Comparison of ENCODE assay signal across 28 cellular contexts in the genomic region with DNA sequence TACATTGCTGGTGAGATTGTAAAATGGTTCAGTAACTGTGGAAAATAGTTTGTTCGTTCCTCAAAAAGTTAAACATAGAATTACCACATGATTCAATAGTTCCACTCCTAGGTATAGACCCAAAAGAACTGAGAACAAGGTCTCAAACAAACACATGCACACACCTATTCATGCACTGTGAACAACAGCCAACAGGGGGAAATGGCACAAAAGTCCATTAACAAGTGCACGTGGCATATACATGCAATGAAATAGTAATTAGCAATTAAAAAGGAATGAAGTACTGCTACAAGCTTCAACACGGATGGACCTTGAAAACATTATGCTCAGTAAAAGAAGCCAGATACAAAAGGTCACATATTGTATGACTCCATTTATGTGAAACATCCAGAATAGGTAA. TPM values are rescaled to one million over a fixed set of nuclear protein-coding genes. Genes with fewer than 3 reads are reported as not detected.
DNase-seq lines count a peak whose midpoint lies in the region; ATAC-seq, FAIRE-seq and TF ChIP-seq lines count a peak whose summit lies in the region.
"Had no signal": no experiment of that assay in that cellular context is flagged by ENCODE, and none has a peak within 500 bp of the region (broad histone marks: within the 10 kb centered on the region; RNA-seq: fewer than 3 reads in every experiment).

No MANE protein-coding gene starts in this region.

- FAIRE-seq in keratinocyte (lab: Jason Lieb, UNC) (peak; percentile 51), frontal cortex (lab: Jason Lieb, UNC) (no peak), HTR-8/SVneo (lab: Jason Lieb, UNC) (no peak)
- FAIRE-seq: GM12892 had no signal

- RAD21 ChIA-PET in HCT116 (lab: Charles Lee; ENCODE audit: low non-redundant PET in 1 of 2, low total read pairs in 2 of 2, uncharacterized antibody in 2 of 2, unreplicated experiment in 2 of 2): no interaction called here

- H3K9me3 Mint-ChIP-seq in activated B cell treated with CpG ODN at 0.5 μM for 24 hours: peaks cover 5% of the 10 kb centered on the region

- H3K4me1 ChIP-seq in HCT116 (ENCODE audit: control insufficient read depth in 1 of 2, insufficient read depth in 2 of 2, low read length in 2 of 2): no peaks in the 10 kb centered on the region
- H3K4me1 ChIP-seq in keratinocyte (ENCODE audit: control insufficient read depth, extremely low read depth, insufficient read depth, low read length): peaks cover 29% of the 10 kb centered on the region

- H3K4me3 ChIP-seq in HCT116 (replicated peaks in 1 of 2; ENCODE audit: low read depth in 1 of 2, low read length in 2 of 2) (no peak overlapping the region), keratinocyte (ENCODE audit: control insufficient read depth in 2 of 3, extremely low read depth in 1 of 3, insufficient read depth in 2 of 3, low read depth in 1 of 3, low read length in 3 of 3) (no peak overlapping the region)
- H3K4me3 ChIP-seq: GM23248, PC-9, SJCRH30 had no signal

- DNase-seq in HCT116 (ENCODE audit: low read depth, low spot score) (no peak), activated B cell treated with CpG ODN at 0.5 μM for 24 hours (no peak), keratinocyte (ENCODE audit: low read depth, low spot score) (no peak), frontal cortex (ENCODE audit: low spot score in 2 of 2) (no peak), HTR-8/SVneo (ENCODE audit: insufficient read length, low spot score) (no peak), KBM-7 (no peak)
- DNase-seq: CD8-positive, alpha-beta memory T cell; DMS79 treated with DMSO at 0.1 percent for 48 hours; GF-D8; GM23248; H7; HFFc6; Karpas-422; MV-4-11; NCI-H1105 treated with DMSO at 0.1 percent for 48 hours; NCI-H2029; NCI-H446 treated with DMSO at 0.1 percent for 48 hours; NCI-H526; NCI-H82; NK-92 treated with Interleukin-12 subunit alpha and Interleukin-12 subunit beta, amount 100 ng/mL, for 24 hours; PC-9; SJCRH30 had no signal

- no peaks in the 10 kb centered on the region for H3K9me2 ChIP-seq in HCT116 (ENCODE audit: insufficient read depth)

- in situ Hi-C loops in KBM-7 (cut with MboI; ENCODE audit: low pct_unique_long_range_greater_than_20kb, low sequenced_read_pairs): no loop called here

- no peak overlapping the region for H3K27ac Mint-ChIP-seq in activated B cell treated with CpG ODN at 0.5 μM for 24 hours
- H3K27ac Mint-ChIP-seq: CD8-positive, alpha-beta memory T cell; HFFc6 had no signal

- H3K4me3 Mint-ChIP-seq in activated B cell treated with CpG ODN at 0.5 μM for 24 hours: no peak overlapping the region
- H3K4me3 Mint-ChIP-seq: CD8-positive, alpha-beta memory T cell; HFFc6 had no signal

- POLR2A ChIA-PET in HCT116 (lab: Charles Lee): no interaction called here
- POLR2A ChIA-PET in activated B cell treated with CpG ODN at 0.5 μM for 24 hours (lab: Charles Lee): interaction anchor here (0.6 to 1.1 kb wide), 2 partner anchors 24 to 42 kb away, joined by 3 read pairs; a partner anchor contains a TSS

- no TSS peak for BruUV-seq in HCT116 (replicated peaks; lab: Mats Ljungman, UMichigan)

- H3K27me3 ChIP-seq in HCT116 (ENCODE audit: insufficient read depth, low read length) (peaks cover 14% of the 10 kb centered on the region; the same call in 1 of the 2 replicates), keratinocyte (ENCODE audit: control insufficient read depth, extremely low read depth, insufficient read depth, low read length) (no peaks in the 10 kb centered on the region)
- H3K27me3 ChIP-seq: SJCRH30 had no signal

- no peaks in the 10 kb centered on the region for H3K79me2 ChIP-seq in HCT116 (ENCODE audit: insufficient read depth, low read length)
- H3K79me2 ChIP-seq in keratinocyte (ENCODE audit: control insufficient read depth, insufficient read depth, low read length): peaks cover 12% of the 10 kb centered on the region

- intact Hi-C loops in HCT116 (cut with micrococcal nuclease): no loop called here
- intact Hi-C loops in activated B cell treated with CpG ODN at 0.5 μM for 24 hours (cut with micrococcal nuclease): no loop called here

- CTCF ChIA-PET in HCT116 (lab: Charles Lee) (no interaction called here), activated B cell treated with CpG ODN at 0.5 μM for 24 hours (lab: Charles Lee) (no interaction called here)

- H3K9ac ChIP-seq in HCT116 (ENCODE audit: low read length) (no peak overlapping the region), keratinocyte (ENCODE audit: control insufficient read depth, extremely low read depth, insufficient read depth, low read length) (no peak overlapping the region)
- H3K9ac ChIP-seq: GM23248 had no signal

- H3K27me3 Mint-ChIP-seq in activated B cell treated with CpG ODN at 0.5 μM for 24 hours: no peaks in the 10 kb centered on the region

- peaks cover 39% of the 10 kb centered on the region for H3K4me1 Mint-ChIP-seq in activated B cell treated with CpG ODN at 0.5 μM for 24 hours
- H3K4me1 Mint-ChIP-seq: CD8-positive, alpha-beta memory T cell had no signal

- H3K27ac ChIP-seq in HCT116 (ENCODE audit: low read depth, low read length) (no peak overlapping the region), keratinocyte (ENCODE audit: control insufficient read depth, insufficient read depth, low read length) (no peak overlapping the region)
- H3K27ac ChIP-seq: C4-2B, GM23248, HL-60, PC-9, SJCRH30 had no signal

- dilution Hi-C loops in keratinocyte (cut with MboI; ENCODE audit: extremely low pct_ligation_motif_present, low sequenced_read_pairs): no loop called here

- no peak for TF ChIP-seq POLR2A in HCT116 (IDR thresholded peaks at IDR 0.05; ENCODE audit: borderline replicate concordance, extremely low read depth, insufficient read depth, insufficient read length)

- peaks cover 2% of the 10 kb centered on the region for H3K36me3 Mint-ChIP-seq in activated B cell treated with CpG ODN at 0.5 μM for 24 hours (ENCODE audit: low read depth)

- no peaks in the 10 kb centered on the region for H3K36me3 ChIP-seq in HCT116 (ENCODE audit: control insufficient read depth in 1 of 2, insufficient read depth in 2 of 2, low read length in 2 of 2)
- no peaks in the 10 kb centered on the region for H3K36me3 ChIP-seq in keratinocyte (ENCODE audit: control insufficient read depth in 2 of 2, extremely low read depth in 1 of 2, insufficient read depth in 2 of 2, low read length in 2 of 2)
- H3K36me3 ChIP-seq: SJCRH30 had no signal

- TF ChIP-seq CTCF in HCT116 (IDR thresholded peaks at IDR 0.05 in 2 of 3, conservative IDR thresholded peaks at IDR 0.05 in 1 of 3; ENCODE audit: borderline replicate concordance in 1 of 3, insufficient read depth in 1 of 3, low read depth in 2 of 3, low read length in 2 of 3) (peak in 2 of 3 experiments; percentile 13 to 44; a peak in 3 of 6 replicates), activated B cell treated with CpG ODN at 0.5 μM for 24 hours (IDR thresholded peaks at IDR 0.05) (no peak), keratinocyte (optimal IDR thresholded peaks at IDR 0.05 in 1 of 3, IDR thresholded peaks at IDR 0.05 in 1 of 3, conservative IDR thresholded peaks at IDR 0.05 in 1 of 3; ENCODE audit: extremely low read depth in 1 of 3, insufficient read depth in 2 of 3, low read length in 3 of 3) (peak; percentile 23 to 44 (median 33))

- H4K20me1 ChIP-seq in HCT116 (ENCODE audit: insufficient read depth) (no peaks in the 10 kb centered on the region), keratinocyte (ENCODE audit: control insufficient read depth, extremely low read depth, insufficient read depth, low read length) (no peaks in the 10 kb centered on the region)

- H3K9me3 ChIP-seq in HCT116 (ENCODE audit: control insufficient read depth in 1 of 2, insufficient read depth in 1 of 2, low read depth in 1 of 2, low read length in 2 of 2) (no peaks in the 10 kb centered on the region), keratinocyte (ENCODE audit: control insufficient read depth, low read depth, low read length) (no peaks in the 10 kb centered on the region)

- H3K9me1 ChIP-seq in keratinocyte (ENCODE audit: control insufficient read depth, extremely low read depth, insufficient read depth, low read length): no peaks in the 10 kb centered on the region

- ATAC-seq in HCT116: no peak
- peak; percentile 37 for ATAC-seq in activated B cell treated with CpG ODN at 0.5 μM for 24 hours (ENCODE audit: low read depth)
- ATAC-seq in GM21515 (IDR thresholded peaks at IDR 0.05; ENCODE audit: unreplicated experiment): no peak
- ATAC-seq: Right ventricle myocardium inferior, SK-N-SH treated with all-trans-retinoic acid at 6 μM for 48 hours had no signal

- H2AFZ ChIP-seq in HCT116 (ENCODE audit: low read depth, low read length, poor library complexity, severe bottlenecking) (no peak overlapping the region), keratinocyte (ENCODE audit: control insufficient read depth, low read length) (no peak overlapping the region)
- H2AFZ ChIP-seq: GM23248, PC-9 had no signal

- no peak overlapping the region for H3K4me2 ChIP-seq in HCT116 (ENCODE audit: low read length)
- H3K4me2 ChIP-seq in keratinocyte (ENCODE audit: control insufficient read depth, extremely low read depth, insufficient read depth, low read depth, low read length): no peak overlapping the region
- H3K4me2 ChIP-seq: PC-9 had no signal

- TF ChIP-seq RAD21 in HCT116 (IDR thresholded peaks at IDR 0.05; ENCODE audit: low read depth): no peak

TF ChIP-seq in HCT116, 20 proteins besides CTCF, POLR2A, EP300 and RAD21:
- no peak for TF ChIP-seq YY1 (IDR thresholded peaks at IDR 0.05; ENCODE audit: extremely low read depth, insufficient replicate concordance, low read depth, low read length)
- TF ChIP-seq, protein P1, sequence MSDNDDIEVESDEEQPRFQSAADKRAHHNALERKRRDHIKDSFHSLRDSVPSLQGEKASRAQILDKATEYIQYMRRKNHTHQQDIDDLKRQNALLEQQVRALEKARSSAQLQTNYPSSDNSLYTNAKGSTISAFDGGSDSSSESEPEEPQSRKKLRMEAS (IDR thresholded peaks at IDR 0.05): peak; percentile 40; the same call in 1 of the 2 replicates

RNA-seq across cellular contexts. Expression of a gene that starts 23.8 kb away (rescaled TPM):
- total RNA-seq in HCT116 (2021; ENCODE audit: unreplicated experiment): 0.10 TPM
- 0.04 and 0.08 TPM in 2 replicates for polyA plus RNA-seq in HCT116 (2012)
- total RNA-seq in activated B cell treated with CpG ODN at 0.5 μM for 24 hours: 1.7 and 2.5 TPM in 2 replicates
- polyA plus RNA-seq in keratinocyte: 1.8 to 4.5 TPM (median 2.8 TPM) in 3 replicates
- polyA plus RNA-seq in keratinocyte (2011; ENCODE audit: low read depth): 3.7 TPM
- polyA plus RNA-seq in keratinocyte (2011; cell fraction: cytosol; rRNA removed): 1.5 and 3.2 TPM in 2 replicates
- 19.9 and 28.4 TPM in 2 replicates for polyA plus RNA-seq in keratinocyte (2011; cell fraction: nucleus; rRNA removed)
- 7.8 and 12.4 TPM in 2 replicates for polyA plus RNA-seq in keratinocyte (2012; ENCODE audit: low replicate concordance)
- 7.4 to 36.6 TPM (median 10.1 TPM) in 3 replicates for polyA minus RNA-seq in keratinocyte
- polyA minus RNA-seq in keratinocyte (2011; cell fraction: cytosol; rRNA and poly(A)+ RNA removed): 14.6 TPM
- 54.6 and 59.8 TPM in 2 replicates for polyA minus RNA-seq in keratinocyte (2011; cell fraction: nucleus; rRNA and poly(A)+ RNA removed)
- 6.9 TPM for total RNA-seq in frontal cortex
